22 cellular contexts compared by ENCODE assay signal in the genomic region with DNA sequence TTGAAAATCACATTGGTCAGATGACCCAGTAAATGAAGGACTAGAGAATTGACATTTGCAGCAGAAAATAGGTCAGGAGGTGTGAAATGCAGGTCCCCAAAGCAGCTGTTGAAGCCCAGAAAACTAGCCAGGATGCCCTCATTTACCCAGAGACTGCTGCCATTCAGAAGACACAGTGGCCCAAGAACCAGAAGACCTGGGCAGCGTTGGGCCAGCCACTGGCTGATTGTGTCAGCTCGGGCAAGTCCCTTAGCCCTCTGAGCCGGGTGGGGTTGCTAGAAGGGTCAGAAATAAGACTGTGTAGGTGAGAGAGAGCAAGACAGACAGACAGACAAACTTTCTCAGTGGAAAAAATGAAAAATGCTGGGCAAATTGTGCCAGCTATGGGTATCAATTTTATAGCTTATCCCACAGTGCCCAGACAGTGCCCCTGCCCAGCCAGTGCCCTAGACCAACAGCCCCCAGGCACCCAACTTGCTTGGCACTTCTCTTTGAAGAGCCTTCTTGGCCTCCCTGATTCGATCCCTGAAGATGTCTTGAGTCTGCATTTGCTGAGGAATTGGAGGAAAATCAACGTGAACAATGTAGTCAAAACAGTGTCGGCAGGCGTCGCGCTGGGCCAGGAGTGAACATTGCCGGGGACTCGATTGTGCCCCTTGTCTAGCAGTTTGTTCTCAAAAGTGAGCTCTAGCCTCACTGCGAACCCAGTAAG.
DNase-seq lines count a peak whose midpoint lies in the region; ATAC-seq and TF ChIP-seq lines count a peak whose summit lies in the region.
"Had no signal": no experiment of that assay in that cellular context is flagged by ENCODE, and none has a peak within 500 bp of the region (broad histone marks: within the 10 kb centered on the region; RNA-seq: fewer than 3 reads in every experiment).

No MANE protein-coding gene starts in this region.

- H3K79me2 ChIP-seq in mammary epithelial cell (ENCODE audit: insufficient read depth, low read length) = no peaks in the 10 kb centered on the region

- no TSS peak for BruUV-seq in mammary epithelial cell (replicated peaks; lab: Mats Ljungman, UMichigan)

- peak overlapping the region; percentile 68 for H2AFZ ChIP-seq in mammary epithelial cell (ENCODE audit: low read depth, low read length)

- H3K4me3 Mint-ChIP-seq in glutamatergic neuron (ENCODE audit: unreplicated experiment) (no peak overlapping the region), osteocyte (ENCODE audit: unreplicated experiment) (peak overlapping the region; percentile 35)
- H3K4me3 Mint-ChIP-seq in activated CD8-positive, alpha-beta T cell treated with anti-CD3 and anti-CD28 coated beads for 36 hours = no peak overlapping the region
- H3K4me3 Mint-ChIP-seq: CD14-positive monocyte, IgD-negative memory B cell had no signal

- TF ChIP-seq CTCF in mammary epithelial cell (conservative IDR thresholded peaks at IDR 0.05 in 1 of 2, IDR thresholded peaks at IDR 0.05 in 1 of 2; ENCODE audit: extremely low read depth in 1 of 2, insufficient read depth in 1 of 2, low read depth in 1 of 2, low read length in 2 of 2) (peak in 1 of 2 donors; percentile 5), breast epithelium (IDR thresholded peaks at IDR 0.05) (no peak), glutamatergic neuron (IDR thresholded peaks at IDR 0.05; ENCODE audit: partially characterized antibody, unreplicated experiment) (no peak), osteocyte (IDR thresholded peaks at IDR 0.05) (no peak)
- TF ChIP-seq CTCF in activated CD8-positive, alpha-beta T cell treated with anti-CD3 and anti-CD28 coated beads for 36 hours (IDR thresholded peaks at IDR 0.05) = no peak

- 48% methylated on average over 12 of the region's 12 CpGs for WGBS in mammary epithelial cell (ENCODE audit: low coverage, missing lambda C conversion rate)

- CTCF ChIA-PET in mammary epithelial cell (lab: Charles Lee; ENCODE audit: low non-redundant PET) = no interaction called here
- CTCF ChIA-PET in activated CD8-positive, alpha-beta T cell treated with anti-CD3 and anti-CD28 coated beads for 36 hours (lab: Charles Lee) = no interaction called here

- intact Hi-C loops in mammary epithelial cell (cut with micrococcal nuclease) (no loop called here), breast epithelium (cut with DNase I; ENCODE audit: low total_unique reads) (no loop called here)
- intact Hi-C loops in activated CD8-positive, alpha-beta T cell treated with anti-CD3 and anti-CD28 coated beads for 36 hours (cut with micrococcal nuclease) = no loop called here

- H3K9ac ChIP-seq in mammary epithelial cell (ENCODE audit: insufficient read depth, low read length) = no peak overlapping the region

- H3K4me3 ChIP-seq in mammary epithelial cell (replicated peaks in 1 of 3; ENCODE audit: insufficient read depth in 1 of 3, low read depth in 2 of 3, low read length in 3 of 3) = no peak overlapping the region
- no peak overlapping the region for H3K4me3 ChIP-seq in breast epithelium
- H3K4me3 ChIP-seq: HAP-1, MG63 had no signal

- H3K27ac Mint-ChIP-seq in glutamatergic neuron (ENCODE audit: unreplicated experiment) (no peak overlapping the region), osteocyte (ENCODE audit: unreplicated experiment) (peak overlapping the region; percentile 91)
- H3K27ac Mint-ChIP-seq in activated CD8-positive, alpha-beta T cell treated with anti-CD3 and anti-CD28 coated beads for 36 hours = no peak overlapping the region
- H3K27ac Mint-ChIP-seq: IgD-negative memory B cell had no signal

- H3K36me3 Mint-ChIP-seq in glutamatergic neuron (ENCODE audit: unreplicated experiment) = no peaks in the 10 kb centered on the region
- H3K36me3 Mint-ChIP-seq in osteocyte (ENCODE audit: unreplicated experiment) = no peaks in the 10 kb centered on the region
- H3K36me3 Mint-ChIP-seq in activated CD8-positive, alpha-beta T cell treated with anti-CD3 and anti-CD28 coated beads for 36 hours (ENCODE audit: low read depth) = no peaks in the 10 kb centered on the region
- H3K36me3 Mint-ChIP-seq: CD14-positive monocyte, IgD-negative memory B cell had no signal

- no peaks in the 10 kb centered on the region for H3K4me1 Mint-ChIP-seq in glutamatergic neuron (ENCODE audit: low read depth, unreplicated experiment)
- peaks cover 25% of the 10 kb centered on the region for H3K4me1 Mint-ChIP-seq in osteocyte (ENCODE audit: unreplicated experiment)
- H3K4me1 Mint-ChIP-seq in activated CD8-positive, alpha-beta T cell treated with anti-CD3 and anti-CD28 coated beads for 36 hours (ENCODE audit: low read depth) = no peaks in the 10 kb centered on the region
- H3K4me1 Mint-ChIP-seq: IgD-negative memory B cell had no signal

- H3K9me3 Mint-ChIP-seq in glutamatergic neuron (ENCODE audit: unreplicated experiment) (no peaks in the 10 kb centered on the region), osteocyte (ENCODE audit: unreplicated experiment) (no peaks in the 10 kb centered on the region)
- no peaks in the 10 kb centered on the region for H3K9me3 Mint-ChIP-seq in activated CD8-positive, alpha-beta T cell treated with anti-CD3 and anti-CD28 coated beads for 36 hours

- H3K9me3 ChIP-seq in mammary epithelial cell (replicated peaks; ENCODE audit: insufficient read depth, low read length) (no peaks in the 10 kb centered on the region), breast epithelium (peaks cover 0 to 10% of the 10 kb centered on the region in 2 donors)
- H3K9me3 ChIP-seq: HAP-1, MG63 had no signal

- H3K36me3 ChIP-seq in mammary epithelial cell (ENCODE audit: insufficient read depth, low read length) = no peaks in the 10 kb centered on the region
- H3K36me3 ChIP-seq in breast epithelium = no peaks in the 10 kb centered on the region
- H3K36me3 ChIP-seq: HAP-1, MG63 had no signal

- dilution Hi-C loops in mammary epithelial cell (cut with HindIII; ENCODE audit: low sequenced_read_pairs) = no loop called here

- H3K27me3 ChIP-seq in mammary epithelial cell (ENCODE audit: insufficient read depth, low read length) (no peaks in the 10 kb centered on the region), breast epithelium (no peaks in the 10 kb centered on the region)
- H3K27me3 ChIP-seq: MG63 had no signal

- in situ Hi-C loops in mammary epithelial cell (cut with MboI; ENCODE audit: low sequenced_read_pairs in 2 of 2) = no loop called here

- POLR2A ChIA-PET in activated CD8-positive, alpha-beta T cell treated with anti-CD3 and anti-CD28 coated beads for 36 hours (lab: Charles Lee) = no interaction called here

- H3K27me3 Mint-ChIP-seq in glutamatergic neuron (ENCODE audit: unreplicated experiment) = peaks cover 4% of the 10 kb centered on the region
- H3K27me3 Mint-ChIP-seq in osteocyte (ENCODE audit: unreplicated experiment) = no peaks in the 10 kb centered on the region
- peaks cover 2% of the 10 kb centered on the region for H3K27me3 Mint-ChIP-seq in activated CD8-positive, alpha-beta T cell treated with anti-CD3 and anti-CD28 coated beads for 36 hours

- DNase-seq in mammary epithelial cell = no peak
- no peak for DNase-seq in breast epithelium (ENCODE audit: low spot score in 2 of 2)
- peak; percentile 2 for DNase-seq in glutamatergic neuron
- no peak for DNase-seq in osteocyte (ENCODE audit: extremely low spot score, unreplicated experiment)
- no peak for DNase-seq in HUDEP-2 (lab: John Stamatoyannopoulos, UW; ENCODE audit: unreplicated experiment in 76 of 76)
- no peak for DNase-seq in pons (ENCODE audit: low spot score)
- no peak for DNase-seq in EL
- no peak for DNase-seq in activated CD8-positive, alpha-beta T cell treated with anti-CD3 and anti-CD28 coated beads for 36 hours
- DNase-seq: AML-193, DMS79 treated with DMSO at 0.1 percent for 48 hours, Kasumi-1, MG63, NCI-H1048, NCI-H1436, NCI-H1930, NCI-H345, NCI-H524 treated with DMSO at 0.1 percent for 48 hours had no signal

- no peak overlapping the region for H3K4me2 ChIP-seq in mammary epithelial cell (ENCODE audit: insufficient read depth, low read depth, low read length)

- no peak for ATAC-seq in activated CD8-positive, alpha-beta T cell treated with anti-CD3 and anti-CD28 coated beads for 36 hours

- H3K27ac ChIP-seq in mammary epithelial cell (ENCODE audit: insufficient read depth, low read depth, low read length) (no peak overlapping the region), breast epithelium (no peak overlapping the region)
- H3K27ac ChIP-seq: 22Rv1, HL-60 had no signal

- no peak for TF ChIP-seq POLR2A in breast epithelium (IDR thresholded peaks at IDR 0.05)

- H3K4me1 ChIP-seq in mammary epithelial cell (ENCODE audit: insufficient read depth, low read length) = no peaks in the 10 kb centered on the region
- H3K4me1 ChIP-seq in breast epithelium = no peaks in the 10 kb centered on the region
- H3K4me1 ChIP-seq: HAP-1 had no signal

- H4K20me1 ChIP-seq in mammary epithelial cell (ENCODE audit: insufficient read depth, low read length) = no peaks in the 10 kb centered on the region
